21 cellular contexts compared by ENCODE assay signal in the genomic region with DNA sequence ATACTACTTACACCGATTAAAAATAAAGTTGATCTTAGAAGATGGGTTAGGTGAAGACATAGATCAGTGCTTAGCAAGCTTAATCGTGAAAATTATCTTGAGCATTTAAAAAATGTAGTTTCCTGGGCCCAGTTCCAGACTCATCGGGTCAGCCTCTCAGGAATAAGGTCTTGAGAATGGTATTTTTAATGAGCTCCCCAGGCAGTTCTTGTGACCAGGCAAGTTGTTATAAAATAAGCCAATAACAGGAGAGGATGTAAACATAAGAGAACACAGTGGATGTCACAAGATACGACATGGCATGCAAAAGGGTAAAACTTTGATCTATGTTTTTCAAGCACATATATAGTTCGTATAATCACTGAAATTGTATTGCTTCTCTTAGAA.
DNase-seq lines count a peak whose midpoint lies in the region; ATAC-seq and TF ChIP-seq lines count a peak whose summit lies in the region.
"Had no signal": no experiment of that assay in that cellular context is flagged by ENCODE, and none has a peak within 500 bp of the region (broad histone marks: within the 10 kb centered on the region; RNA-seq: fewer than 3 reads in every experiment).

No MANE protein-coding gene starts in this region.

- H3K4me3 ChIP-seq in retinal pigment epithelial cell (ENCODE audit: low read length), result no peak overlapping the region
- H3K4me3 ChIP-seq: BLaER1 treated with 17β-estradiol and CSF1 and Interleukin-3, amounts not matched to agents 10 nM and 100 nM; MG63; sigmoid colon had no signal

- in situ Hi-C loops in SK-MEL-5 (cut with HindIII; ENCODE audit: low pct_unique_long_range_greater_than_20kb, low sequenced_read_pairs), result loop anchor here (5.0 kb wide), 1 partner anchor 85 kb away; no protein-coding TSS in a partner anchor

- DNase-seq in EH (ENCODE audit: low read depth) (peak; percentile 96), SK-MEL-5 (ENCODE audit: low read depth, low spot score) (peak; percentile 95), fibroblast of peridontal ligament (ENCODE audit: extremely low read depth) (peak; percentile 66), retinal pigment epithelial cell (ENCODE audit: low read depth) (peak; percentile 81)
- DNase-seq: activated naive CD8-positive, alpha-beta T cell treated with anti-CD3 and anti-CD28 coated beads, Interleukin-2, amount 10 ng/mL, durations not matched to agents 7 days and 5 days; activated T-cell treated with anti-CD3 and anti-CD28 coated beads, Interleukin-2, amount 50 U/mL, for 72 hours; caudate nucleus; effector CD8-positive, alpha-beta T cell; hippocampal formation; left cardiac atrium; MG63; NCI-H1694 treated with DMSO at 0.1 percent for 48 hours; NCI-H446; SHP77; sigmoid colon; stimulated activated CD4-positive, alpha-beta T cell treated with anti-CD3 and anti-CD28 coated beads, Interleukin-2, amount 100 ng/mL, for 48 hours; substantia nigra had no signal

- TF ChIP-seq CTCF in retinal pigment epithelial cell (conservative IDR thresholded peaks at IDR 0.05; ENCODE audit: low read depth, low read length), result no peak

- no peak for ATAC-seq in GM18907 (IDR thresholded peaks at IDR 0.05; ENCODE audit: unreplicated experiment)
- no peak for ATAC-seq in HG02840 (IDR thresholded peaks at IDR 0.05; ENCODE audit: low FRiP score, unreplicated experiment)
- no peak for ATAC-seq in HG03439 (IDR thresholded peaks at IDR 0.05; ENCODE audit: unreplicated experiment)
- ATAC-seq: activated T-cell treated with anti-CD3 and anti-CD28 coated beads, Interleukin-2, amount 50 U/mL, for 72 hours; left cardiac atrium had no signal
